Comparison of ENCODE assay signal across 18 cellular contexts in the genomic region with DNA sequence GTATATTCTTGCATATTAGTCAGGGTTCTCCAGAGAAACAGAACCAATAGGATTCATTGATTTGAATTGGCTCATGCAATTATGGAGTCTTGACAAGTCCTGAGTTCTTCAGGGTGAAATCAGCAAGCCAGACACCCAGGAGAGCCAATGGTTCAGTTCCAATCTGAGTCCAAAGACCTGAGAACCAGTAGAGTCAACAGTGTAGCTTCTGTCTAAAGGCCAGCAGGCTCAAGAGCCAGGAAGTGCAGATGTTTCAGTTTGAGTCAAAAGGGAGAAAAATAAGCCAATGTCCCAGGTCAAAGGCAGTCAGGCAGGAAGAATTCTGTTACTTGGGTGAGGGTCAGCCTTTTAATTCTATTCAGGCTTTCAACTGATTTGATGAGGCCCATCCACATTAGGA.
A peak's percentile ranks its signal among the peaks of the same experiment; 100 is the strongest.
DNase-seq lines count a peak whose midpoint lies in the region; ATAC-seq, FAIRE-seq and TF ChIP-seq lines count a peak whose summit lies in the region.
"Had no signal": no experiment of that assay in that cellular context is flagged by ENCODE, and none has a peak within 500 bp of the region (broad histone marks: within the 10 kb centered on the region; RNA-seq: fewer than 3 reads in every experiment).

No MANE protein-coding gene starts in this region.

- no peaks in the 10 kb centered on the region for H3K9me2 ChIP-seq in MM.1S (replicated peaks; ENCODE audit: insufficient read depth, low read length)

- ATAC-seq in GM19438 (IDR thresholded peaks at IDR 0.05; ENCODE audit: low read depth, unreplicated experiment) (peak; percentile 88), HG02763 (IDR thresholded peaks at IDR 0.05; ENCODE audit: unreplicated experiment) (peak; percentile 48)
- ATAC-seq: sciatic nerve had no signal

- no peak overlapping the region for H2AFZ ChIP-seq in MM.1S (ENCODE audit: low read length)

- no peak overlapping the region for H3K9ac ChIP-seq in MM.1S (ENCODE audit: low read length)

- H3K27ac ChIP-seq in MM.1S (ENCODE audit: low read length) = no peak overlapping the region
- H3K27ac ChIP-seq in WERI-Rb-1 = no peak overlapping the region
- no peak overlapping the region for H3K27ac ChIP-seq in RWPE1

- CTCF ChIA-PET in RWPE1 (lab: Yijun Ruan, JAX) = no interaction called here

- H3K27me3 ChIP-seq in MM.1S (replicated peaks; ENCODE audit: insufficient read depth, low read length) (no peaks in the 10 kb centered on the region), WERI-Rb-1 (ENCODE audit: insufficient read depth, low read depth, severe bottlenecking) (no peaks in the 10 kb centered on the region)

- H3K36me3 ChIP-seq in MM.1S (replicated peaks; ENCODE audit: insufficient read depth, low read length) (no peaks in the 10 kb centered on the region), WERI-Rb-1 (no peaks in the 10 kb centered on the region)

- no peaks in the 10 kb centered on the region for H3K9me3 ChIP-seq in MM.1S (replicated peaks; ENCODE audit: insufficient read depth, low read length)
- H3K9me3 ChIP-seq in WERI-Rb-1 (ENCODE audit: severe bottlenecking) = no peaks in the 10 kb centered on the region

- H3K79me2 ChIP-seq in MM.1S (ENCODE audit: low read length) = no peaks in the 10 kb centered on the region

- H3K4me1 ChIP-seq in MM.1S (ENCODE audit: low read length) = no peaks in the 10 kb centered on the region

- H3F3A ChIP-seq in MM.1S (ENCODE audit: insufficient read depth, low read length) = no peaks in the 10 kb centered on the region

- H3K4me3 ChIP-seq in MM.1S (ENCODE audit: low read length) (no peak overlapping the region), WERI-Rb-1 (ENCODE audit: low read depth, low read length) (no peak overlapping the region)

- peak; percentile 95 for FAIRE-seq in GM18507 (lab: Jason Lieb, UNC)
- FAIRE-seq: bronchial epithelial cell, keratinocyte had no signal

- POLR2A ChIA-PET in RWPE1 (lab: Yijun Ruan, JAX; ENCODE audit: low non-redundant PET) = no interaction called here

- no peak overlapping the region for H3K4me2 ChIP-seq in MM.1S (ENCODE audit: low read depth, low read length)

- peak; percentile 7 for DNase-seq in GM18507 (ENCODE audit: extremely low spot score, insufficient read length, low read depth)
- peak; percentile 21 for DNase-seq in MM.1S
- DNase-seq in Kasumi-1 (lab: John Stamatoyannopoulos, UW) = no peak
- no peak for DNase-seq in NCI-H1930 (lab: John Stamatoyannopoulos, UW)
- DNase-seq in WERI-Rb-1 = no peak
- DNase-seq in RWPE1 (ENCODE audit: low spot score) = no peak
- DNase-seq: activated CD4-positive, alpha-beta T cell treated with anti-CD3 and anti-CD28 coated beads, Interleukin-2, amount 50 U/mL, for 4 hours; activated naive CD4-positive, alpha-beta T cell treated with anti-CD3 and anti-CD28 coated beads for 36 hours; IMR-90; naive B cell; NCI-H1436 treated with DMSO at 0.1 percent for 48 hours; NCI-H524; RPMI8226 had no signal

- H4K20me1 ChIP-seq in MM.1S (ENCODE audit: insufficient read depth, low read length) = no peaks in the 10 kb centered on the region

- no peak for TF ChIP-seq CTCF in MM.1S (IDR thresholded peaks at IDR 0.05; ENCODE audit: low read length)
- no peak for TF ChIP-seq CTCF in WERI-Rb-1 (IDR thresholded peaks at IDR 0.05; ENCODE audit: low read depth, low read length)
- TF ChIP-seq CTCF in RWPE1 (conservative IDR thresholded peaks at IDR 0.05; ENCODE audit: low read depth) = no peak

Comparison
In these comparisons a context has a peak if more than half of its experiments do, and no peak if none do; other contexts are left out.
1. DNase-seq: peak in GM18507 (single experiment) and MM.1S (single experiment); none in Kasumi-1 (0 of 2), NCI-H1930 (0 of 2), WERI-Rb-1 (single experiment) and RWPE1 (single experiment).